Comparison of ENCODE assay signal across 32 cellular contexts in the genomic region with DNA sequence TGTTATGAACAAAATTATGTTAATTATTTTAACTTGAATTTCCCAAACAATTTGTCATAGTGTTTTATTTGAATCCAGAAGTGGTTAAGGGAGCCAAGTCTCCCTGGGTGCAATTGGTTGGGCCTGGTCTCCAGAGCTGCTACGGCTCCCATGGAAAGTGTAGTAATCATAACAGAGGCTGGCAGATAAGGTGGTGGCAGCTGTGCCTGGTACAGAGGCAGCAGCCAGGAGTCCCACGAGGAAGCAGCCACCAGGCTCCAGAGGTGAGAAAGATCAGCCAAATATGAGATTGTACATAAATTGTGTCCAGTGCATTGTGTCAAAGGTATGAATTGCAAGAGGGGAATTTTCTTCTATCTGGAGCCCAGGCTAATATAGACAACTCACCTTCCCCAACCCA.
"Had no signal": no experiment of that assay in that cellular context is flagged by ENCODE, and none has a peak within 500 bp of the region (broad histone marks: within the 10 kb centered on the region; RNA-seq: fewer than 3 reads in every experiment).

No MANE protein-coding gene starts in this region.

- H3K36me3 ChIP-seq: adrenal gland, ascending aorta, brain microvascular endothelial cell, breast epithelium, cardiac muscle cell had no signal

- H3K4me1 ChIP-seq: adrenal gland, ascending aorta, body of pancreas, breast epithelium had no signal

- H3K9me3 ChIP-seq: adrenal gland, ascending aorta, body of pancreas, breast epithelium had no signal

- DNase-seq: activated effector memory CD4-positive, alpha-beta T cell treated with anti-CD3 and anti-CD28 coated beads, Interleukin-2, amount 50 U/mL, for 16 hours; activated effector memory CD4-positive, alpha-beta T cell treated with Interleukin-2 at 50 U/mL for 16 hours; activated gamma-delta T cell treated with Interleukin-2 at 50 U/mL for 16 hours; activated naive CD4-positive, alpha-beta T cell; activated naive CD4-positive, alpha-beta T cell treated with anti-CD3 and anti-CD28 coated beads for 36 hours; activated naive CD4-positive, alpha-beta T cell treated with anti-CD3 and anti-CD28 coated beads, Interleukin-2, amount 10 ng/mL, durations not matched to agents 7 days and 5 days; activated naive CD4-positive, alpha-beta T cell treated with anti-CD3 and anti-CD28 coated beads, Interleukin-2, amount 50 U/mL, for 16 hours; activated naive CD4-positive, alpha-beta T cell treated with Interleukin-2 at 50 U/mL for 16 hours; activated naive CD8-positive, alpha-beta T cell treated with anti-CD3 and anti-CD28 coated beads for 36 hours; activated naive CD8-positive, alpha-beta T cell treated with anti-CD3 and anti-CD28 coated beads, Interleukin-2, amount 10 ng/mL, durations not matched to agents 7 days and 5 days; activated naive CD8-positive, alpha-beta T cell treated with anti-CD3 and anti-CD28 coated beads, Interleukin-2, amount 50 U/mL, for 24 hours; activated T-cell treated with anti-CD3 and anti-CD28 coated beads for 4 hours; activated T-cell treated with anti-CD3 and anti-CD28 coated beads, Interleukin-2, amount 50 U/mL, for 1 hour; activated T-cell treated with anti-CD3 and anti-CD28 coated beads, Interleukin-2, amount 50 U/mL, for 24 hours; activated T-cell treated with anti-CD3 and anti-CD28 coated beads, Interleukin-2, amount 50 U/mL, for 4 hours; activated T-cell treated with anti-CD3 and anti-CD28 coated beads, Interleukin-2, amount 50 U/mL, for 48 hours; activated T-cell treated with anti-CD3 and anti-CD28 coated beads, Interleukin-2, amount 50 U/mL, for 72 hours; adrenal gland; amniotic stem cell; amygdala; anterior cingulate cortex; aorta; body of pancreas; brain microvascular endothelial cell; caudate nucleus; central memory CD4-positive, alpha-beta T cell; cerebellar nuclear complex had no signal

- ATAC-seq: activated naive CD4-positive, alpha-beta T cell treated with anti-CD3 and anti-CD28 coated beads, Interleukin-2, amount 50 U/mL, for 72 hours; activated naive CD8-positive, alpha-beta T cell treated with anti-CD3 and anti-CD28 coated beads, Interleukin-2, amount 50 U/mL, for 24 hours; activated T-cell treated with anti-CD3 and anti-CD28 coated beads, Interleukin-2, amount 50 U/mL, for 4 hours; activated T-cell treated with anti-CD3 and anti-CD28 coated beads, Interleukin-2, amount 50 U/mL, for 72 hours; activated T-helper 17 cell treated with anti-CD3 and anti-CD28 coated beads, Interleukin-2, amount 50 U/mL, for 72 hours; body of pancreas had no signal

- H3K4me3 ChIP-seq: adrenal gland, ascending aorta, body of pancreas, breast epithelium, cardiac muscle cell had no signal

- H3K27ac ChIP-seq: adrenal gland, ascending aorta, body of pancreas, brain microvascular endothelial cell, breast epithelium, cardiac muscle cell had no signal

- H3K27me3 ChIP-seq: adrenal gland, ascending aorta, body of pancreas, brain microvascular endothelial cell, breast epithelium, cardiac muscle cell had no signal
